ENCODE assay signal across 13 cellular contexts in genomic region chr9:36204906-36205547, GRCh38. TPM values are rescaled to one million over a fixed set of nuclear protein-coding genes. Genes with fewer than 3 reads are reported as not detected.
DNase-seq lines count a peak whose midpoint lies in the region; ATAC-seq and TF ChIP-seq lines count a peak whose summit lies in the region.
"Had no signal": no experiment of that assay in that cellular context is flagged by ENCODE, and none has a peak within 500 bp of the region (broad histone marks: within the 10 kb centered on the region; RNA-seq: fewer than 3 reads in every experiment).

No MANE protein-coding gene starts in this region.

- H3F3A ChIP-seq in GM23338 (replicated peaks; ENCODE audit: low read depth), result no peaks in the 10 kb centered on the region; the same call in 1 of the 2 replicates

- no peaks in the 10 kb centered on the region for H3K9me2 ChIP-seq in GM23338 (ENCODE audit: insufficient read depth)

- in situ Hi-C loops in SK-MEL-5 (cut with HindIII; ENCODE audit: low pct_unique_long_range_greater_than_20kb, low sequenced_read_pairs), result no loop called here

- TF ChIP-seq CTCF in GM23338 (conservative IDR thresholded peaks at IDR 0.05; ENCODE audit: low read depth in 2 of 2) (peak; percentile 34 to 59), fibroblast of villous mesenchyme (IDR thresholded peaks at IDR 0.05; ENCODE audit: insufficient read depth, low read depth, low read length) (peak; percentile 37), osteocyte (IDR thresholded peaks at IDR 0.05) (peak; percentile 27)

- H3K27me3 Mint-ChIP-seq in GM23338 (ENCODE audit: insufficient read depth, low read depth, poor library complexity) (peaks cover 8% of the 10 kb centered on the region), osteocyte (ENCODE audit: unreplicated experiment) (no peaks in the 10 kb centered on the region), immature natural killer cell (ENCODE audit: low read depth in 3 of 3) (no peaks in the 10 kb centered on the region)

- H3K4me3 Mint-ChIP-seq in GM23338 (no peak overlapping the region), osteocyte (ENCODE audit: unreplicated experiment) (no peak overlapping the region), immature natural killer cell (no peak overlapping the region)
- H3K4me3 Mint-ChIP-seq: T-helper 1 cell treated with Interleukin-12 subunit alpha and Interleukin-12 subunit beta and Interleukin-4 antibody, amounts not matched to agents 30 μg/mL and 1 μg/mL, for 36 hours had no signal

- no peaks in the 10 kb centered on the region for H3K27me3 ChIP-seq in GM23338 (ENCODE audit: insufficient read depth)
- H3K27me3 ChIP-seq: tibial artery had no signal

- no peak overlapping the region for H3K27ac ChIP-seq in GM23338 (ENCODE audit: low read depth)
- H3K27ac ChIP-seq: tibial artery had no signal

- peaks cover 80% of the 10 kb centered on the region for H3K36me3 ChIP-seq in GM23338 (ENCODE audit: insufficient read depth)

- peak; percentile 57 for DNase-seq in GM23338 (ENCODE audit: low spot score)
- DNase-seq in SK-MEL-5 (ENCODE audit: low read depth, low spot score), result peak; percentile 27
- no peak for DNase-seq in fibroblast of villous mesenchyme (ENCODE audit: low read depth)
- DNase-seq in osteocyte (ENCODE audit: extremely low spot score, unreplicated experiment), result no peak
- no peak for DNase-seq in NCI-H187 (lab: John Stamatoyannopoulos, UW)
- no peak for DNase-seq in immature natural killer cell
- DNase-seq: NCI-H2029 treated with DMSO at 0.1 percent for 48 hours; stimulated activated CD4-positive, alpha-beta T cell treated with anti-CD3 and anti-CD28 coated beads, Interleukin-2, amount 100 ng/mL, for 24 hours; tibial artery had no signal

- no peak overlapping the region for H2AFZ ChIP-seq in GM23338

- peaks cover 58% of the 10 kb centered on the region for H3K79me2 ChIP-seq in GM23338 (replicated peaks; ENCODE audit: insufficient read depth)

- H3K9me3 Mint-ChIP-seq in GM23338 (no peaks in the 10 kb centered on the region), osteocyte (ENCODE audit: unreplicated experiment) (no peaks in the 10 kb centered on the region), immature natural killer cell (no peaks in the 10 kb centered on the region)
- H3K9me3 Mint-ChIP-seq: activated T-helper 2 cell treated with anti-CD3 and anti-CD28 coated beads, Interferon-gamma antibody, Interleukin-2, Interleukin-4, amounts not matched to agents 10 μg/mL and 5 μg/mL and 100 μg/mL, durations not matched to agents 14 hours and 24 hours and 36 hours; T-helper 1 cell treated with Interleukin-12 subunit alpha and Interleukin-12 subunit beta and Interleukin-4 antibody, amounts not matched to agents 30 μg/mL and 1 μg/mL, for 36 hours had no signal

- H3K4me2 ChIP-seq in GM23338, result no peak overlapping the region

- H3K27ac Mint-ChIP-seq in GM23338, result no peak overlapping the region
- H3K27ac Mint-ChIP-seq in osteocyte (ENCODE audit: unreplicated experiment), result no peak overlapping the region
- peak overlapping the region in 2 of 6 donors; percentile 20 to 48 for H3K27ac Mint-ChIP-seq in immature natural killer cell
- H3K27ac Mint-ChIP-seq: T-helper 1 cell treated with Interleukin-12 subunit alpha and Interleukin-12 subunit beta and Interleukin-4 antibody, amounts not matched to agents 30 μg/mL and 1 μg/mL, for 36 hours had no signal

- peaks cover 95% of the 10 kb centered on the region for H3K36me3 Mint-ChIP-seq in GM23338 (ENCODE audit: low read depth)
- H3K36me3 Mint-ChIP-seq in osteocyte (ENCODE audit: unreplicated experiment), result peaks cover 66% of the 10 kb centered on the region
- peaks cover 4 to 60% (median 28%) of the 10 kb centered on the region in 3 donors for H3K36me3 Mint-ChIP-seq in immature natural killer cell

- ATAC-seq in GM23338, result peak; percentile 97
- ATAC-seq in HG03097 (IDR thresholded peaks at IDR 0.05; ENCODE audit: low FRiP score, unreplicated experiment), result no peak
- ATAC-seq in GM21825 (IDR thresholded peaks at IDR 0.05; ENCODE audit: unreplicated experiment), result no peak

- H3K4me1 ChIP-seq in GM23338 (ENCODE audit: insufficient read depth), result no peaks in the 10 kb centered on the region

- H3K4me3 ChIP-seq in GM23338, result no peak overlapping the region
- H3K4me3 ChIP-seq in fibroblast of villous mesenchyme (ENCODE audit: low read depth, low read length), result no peak overlapping the region
- H3K4me3 ChIP-seq: tibial artery had no signal

- H4K20me1 ChIP-seq in GM23338 (replicated peaks; ENCODE audit: insufficient read depth), result peaks cover 68% of the 10 kb centered on the region

- H3K4me1 Mint-ChIP-seq in GM23338, result no peaks in the 10 kb centered on the region
- H3K4me1 Mint-ChIP-seq in osteocyte (ENCODE audit: unreplicated experiment), result peaks cover 10% of the 10 kb centered on the region
- H3K4me1 Mint-ChIP-seq in immature natural killer cell, result peaks cover 46 to 67% of the 10 kb centered on the region in 2 donors

TF ChIP-seq in GM23338, 12 proteins besides CTCF, POLR2A, EP300 and RAD21:
- TF ChIP-seq POLR2AphosphoS5 (IDR thresholded peaks at IDR 0.05; ENCODE audit: low read depth), result 0 out of 2 replicates have a peak, but pooled peaks have one; percentile 21
- no peak for TF ChIP-seq EZH2 (IDR thresholded peaks at IDR 0.05; ENCODE audit: low read depth, unreplicated experiment)

RNA-seq across cellular contexts. Expression of gene CLTA, which starts 14.3 kb away (rescaled TPM):
- 259 and 288 TPM in 2 replicates for total RNA-seq in GM23338 (2014; rRNA removed; shearing (Covaris generic))
- polyA plus RNA-seq in GM23338 (2016; fragmentation: Nextera tagmentation; extraction: Ambion mirVana) (223 and 229 TPM in 2 replicates), immature natural killer cell (100 to 1,000 TPM in 1 of 3 donors, 10 to 100 TPM in 2; 62.2 to 121 (median 89.0) TPM)
- total RNA-seq in SK-MEL-5 (2014; rRNA removed; shearing (Covaris generic)), result 323 and 362 TPM in 2 replicates
- polyA plus RNA-seq in SK-MEL-5 (2015; cell fraction: cytosol; rRNA removed), result 262 and 270 TPM in 2 replicates
- 35.6 and 39.1 TPM in 2 replicates for polyA plus RNA-seq in SK-MEL-5 (2015; cell fraction: nucleus; rRNA removed)
- total RNA-seq in fibroblast of villous mesenchyme (194 and 265 TPM in 2 replicates), osteocyte (260 and 281 TPM in 2 replicates)

RNA-seq across cellular contexts. Expression of gene CCIN, which starts 35.8 kb away (rescaled TPM):
- 0.14 TPM in 1 of 2 replicates, not detected in the other for total RNA-seq in GM23338 (2014; rRNA removed; shearing (Covaris generic))
- polyA plus RNA-seq in GM23338 (2016; fragmentation: Nextera tagmentation; extraction: Ambion mirVana), result not detected in 2 replicates
- not detected in 2 replicates for total RNA-seq in SK-MEL-5 (2014; rRNA removed; shearing (Covaris generic))
- polyA plus RNA-seq in SK-MEL-5 (2015; cell fraction: cytosol; rRNA removed), result not detected in 2 replicates
- not detected in 2 replicates for polyA plus RNA-seq in SK-MEL-5 (2015; cell fraction: nucleus; rRNA removed)
- total RNA-seq in fibroblast of villous mesenchyme, result 0.43 and 2.3 TPM in 2 replicates
- not detected in 2 replicates for total RNA-seq in osteocyte
- polyA plus RNA-seq in immature natural killer cell, result under 1 TPM in 1 of 3 donors, not detected in 2; 0.43 TPM
- total RNA-seq: activated T-helper 2 cell treated with anti-CD3 and anti-CD28 coated beads, Interferon-gamma antibody, Interleukin-2, Interleukin-4, amounts not matched to agents 10 μg/mL and 5 μg/mL and 100 μg/mL, durations not matched to agents 14 hours and 24 hours and 36 hours had no signal

RNA-seq across cellular contexts. Expression of gene GNE, which starts 53.2 kb away (rescaled TPM):
- 10.9 and 15.7 TPM in 2 replicates for total RNA-seq in GM23338 (2014; rRNA removed; shearing (Covaris generic))
- polyA plus RNA-seq in GM23338 (2016; fragmentation: Nextera tagmentation; extraction: Ambion mirVana) (2.2 and 2.3 TPM in 2 replicates), immature natural killer cell (1 to 10 TPM; 2.3 to 4.8 (median 4.3) TPM)
- total RNA-seq in SK-MEL-5 (2014; rRNA removed; shearing (Covaris generic)), result 23.9 and 24.1 TPM in 2 replicates
- 15.7 and 18.5 TPM in 2 replicates for polyA plus RNA-seq in SK-MEL-5 (2015; cell fraction: cytosol; rRNA removed)
- 7.0 and 7.9 TPM in 2 replicates for polyA plus RNA-seq in SK-MEL-5 (2015; cell fraction: nucleus; rRNA removed)
- total RNA-seq in fibroblast of villous mesenchyme (24.2 and 32.4 TPM in 2 replicates), osteocyte (16.5 and 16.9 TPM in 2 replicates)

Comparison
In these comparisons a context has a peak if more than half of its experiments do, and no peak if none do; other contexts are left out.
1. DNase-seq: peak in GM23338 (single experiment) and SK-MEL-5 (single experiment); none in fibroblast of villous mesenchyme (single experiment), osteocyte (single experiment), NCI-H187 (0 of 2) and immature natural killer cell (0 of 3).
2. Peak in every context shown above with its lines, with median percentiles within 50 percentile points of each other: CTCF ChIP-seq.